ENCODE assay signal across 1 cellular context in genomic region chr6:150639823-150640331, GRCh38.
TF ChIP-seq lines count a peak whose summit lies in the region.

No MANE protein-coding gene starts in this region.

TF ChIP-seq in GM12878, 131 proteins besides CTCF, POLR2A, EP300 and RAD21 (continued from another document):
- TF ChIP-seq, protein P1, sequence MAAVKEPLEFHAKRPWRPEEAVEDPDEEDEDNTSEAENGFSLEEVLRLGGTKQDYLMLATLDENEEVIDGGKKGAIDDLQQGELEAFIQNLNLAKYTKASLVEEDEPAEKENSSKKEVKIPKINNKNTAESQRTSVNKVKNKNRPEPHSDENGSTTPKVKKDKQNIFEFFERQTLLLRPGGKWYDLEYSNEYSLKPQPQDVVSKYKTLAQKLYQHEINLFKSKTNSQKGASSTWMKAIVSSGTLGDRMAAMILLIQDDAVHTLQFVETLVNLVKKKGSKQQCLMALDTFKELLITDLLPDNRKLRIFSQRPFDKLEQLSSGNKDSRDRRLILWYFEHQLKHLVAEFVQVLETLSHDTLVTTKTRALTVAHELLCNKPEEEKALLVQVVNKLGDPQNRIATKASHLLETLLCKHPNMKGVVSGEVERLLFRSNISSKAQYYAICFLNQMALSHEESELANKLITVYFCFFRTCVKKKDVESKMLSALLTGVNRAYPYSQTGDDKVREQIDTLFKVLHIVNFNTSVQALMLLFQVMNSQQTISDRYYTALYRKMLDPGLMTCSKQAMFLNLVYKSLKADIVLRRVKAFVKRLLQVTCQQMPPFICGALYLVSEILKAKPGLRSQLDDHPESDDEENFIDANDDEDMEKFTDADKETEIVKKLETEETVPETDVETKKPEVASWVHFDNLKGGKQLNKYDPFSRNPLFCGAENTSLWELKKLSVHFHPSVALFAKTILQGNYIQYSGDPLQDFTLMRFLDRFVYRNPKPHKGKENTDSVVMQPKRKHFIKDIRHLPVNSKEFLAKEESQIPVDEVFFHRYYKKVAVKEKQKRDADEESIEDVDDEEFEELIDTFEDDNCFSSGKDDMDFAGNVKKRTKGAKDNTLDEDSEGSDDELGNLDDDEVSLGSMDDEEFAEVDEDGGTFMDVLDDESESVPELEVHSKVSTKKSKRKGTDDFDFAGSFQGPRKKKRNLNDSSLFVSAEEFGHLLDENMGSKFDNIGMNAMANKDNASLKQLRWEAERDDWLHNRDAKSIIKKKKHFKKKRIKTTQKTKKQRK (IDR thresholded peaks at IDR 0.05; ENCODE audit: low read depth, low read length), result no peak
- TF ChIP-seq, protein P2, sequence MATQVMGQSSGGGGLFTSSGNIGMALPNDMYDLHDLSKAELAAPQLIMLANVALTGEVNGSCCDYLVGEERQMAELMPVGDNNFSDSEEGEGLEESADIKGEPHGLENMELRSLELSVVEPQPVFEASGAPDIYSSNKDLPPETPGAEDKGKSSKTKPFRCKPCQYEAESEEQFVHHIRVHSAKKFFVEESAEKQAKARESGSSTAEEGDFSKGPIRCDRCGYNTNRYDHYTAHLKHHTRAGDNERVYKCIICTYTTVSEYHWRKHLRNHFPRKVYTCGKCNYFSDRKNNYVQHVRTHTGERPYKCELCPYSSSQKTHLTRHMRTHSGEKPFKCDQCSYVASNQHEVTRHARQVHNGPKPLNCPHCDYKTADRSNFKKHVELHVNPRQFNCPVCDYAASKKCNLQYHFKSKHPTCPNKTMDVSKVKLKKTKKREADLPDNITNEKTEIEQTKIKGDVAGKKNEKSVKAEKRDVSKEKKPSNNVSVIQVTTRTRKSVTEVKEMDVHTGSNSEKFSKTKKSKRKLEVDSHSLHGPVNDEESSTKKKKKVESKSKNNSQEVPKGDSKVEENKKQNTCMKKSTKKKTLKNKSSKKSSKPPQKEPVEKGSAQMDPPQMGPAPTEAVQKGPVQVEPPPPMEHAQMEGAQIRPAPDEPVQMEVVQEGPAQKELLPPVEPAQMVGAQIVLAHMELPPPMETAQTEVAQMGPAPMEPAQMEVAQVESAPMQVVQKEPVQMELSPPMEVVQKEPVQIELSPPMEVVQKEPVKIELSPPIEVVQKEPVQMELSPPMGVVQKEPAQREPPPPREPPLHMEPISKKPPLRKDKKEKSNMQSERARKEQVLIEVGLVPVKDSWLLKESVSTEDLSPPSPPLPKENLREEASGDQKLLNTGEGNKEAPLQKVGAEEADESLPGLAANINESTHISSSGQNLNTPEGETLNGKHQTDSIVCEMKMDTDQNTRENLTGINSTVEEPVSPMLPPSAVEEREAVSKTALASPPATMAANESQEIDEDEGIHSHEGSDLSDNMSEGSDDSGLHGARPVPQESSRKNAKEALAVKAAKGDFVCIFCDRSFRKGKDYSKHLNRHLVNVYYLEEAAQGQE (IDR thresholded peaks at IDR 0.05; ENCODE audit: low read depth, low read length), result peak; percentile 43; the same call in 1 of the 2 replicates
- peak; percentile 27; the same call in 1 of the 2 replicates for TF ChIP-seq RUNX3 (IDR thresholded peaks at IDR 0.05; ENCODE audit: low read length)
